In genomic region chrX:15737957-15738685, GRCh38 we compare ENCODE assay signal across 8 cellular contexts. TPM values are rescaled to one million over a fixed set of nuclear protein-coding genes. Genes with fewer than 3 reads are reported as not detected.
A peak's percentile ranks its signal among the peaks of the same experiment; 100 is the strongest.
DNase-seq lines count a peak whose midpoint lies in the region; ATAC-seq and TF ChIP-seq lines count a peak whose summit lies in the region.

A gene with protein sequence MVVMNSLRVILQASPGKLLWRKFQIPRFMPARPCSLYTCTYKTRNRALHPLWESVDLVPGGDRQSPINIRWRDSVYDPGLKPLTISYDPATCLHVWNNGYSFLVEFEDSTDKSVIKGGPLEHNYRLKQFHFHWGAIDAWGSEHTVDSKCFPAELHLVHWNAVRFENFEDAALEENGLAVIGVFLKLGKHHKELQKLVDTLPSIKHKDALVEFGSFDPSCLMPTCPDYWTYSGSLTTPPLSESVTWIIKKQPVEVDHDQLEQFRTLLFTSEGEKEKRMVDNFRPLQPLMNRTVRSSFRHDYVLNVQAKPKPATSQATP (plus strand): TSS chrX:15738270. CDS start chrX:15750024, 11,754 bp downstream.

- peak within 1 kb of the TSS; percentile 39 for H2AFZ ChIP-seq in hepatocyte

- H3K4me2 ChIP-seq in hepatocyte, result peak within 1 kb of the TSS; percentile 81

- DNase-seq in DMS153 treated with DMSO at 0.1 percent for 48 hours (lab: John Stamatoyannopoulos, UW; ENCODE audit: unreplicated experiment) (peak; percentile 72), LHCN-M2 (ENCODE audit: low read depth) (peak; percentile 61), astrocyte of the hippocampus (ENCODE audit: low read depth, low spot score) (peak; percentile 90), hepatocyte (ENCODE audit: low spot score) (peak; percentile 98), sciatic nerve (ENCODE audit: low spot score) (peak; percentile 97), NCI-H2171 treated with DMSO at 0.1 percent for 48 hours (lab: John Stamatoyannopoulos, UW) (no peak)

- 2% methylated on average over 34 of the region's 50 CpGs for WGBS in hepatocyte (ENCODE audit: low lambda C conversion rate, missing lambda C conversion rate)

- no peaks in the 10 kb centered on the region for H3K36me3 ChIP-seq in hepatocyte (replicated peaks; ENCODE audit: insufficient read depth, low read depth)

- H4K20me1 ChIP-seq in hepatocyte (ENCODE audit: insufficient read depth, poor library complexity, severe bottlenecking), result no peaks in the 10 kb centered on the region

- H3K4me3 ChIP-seq in hepatocyte, result peak within 1 kb of the TSS; percentile 43

- no peaks in the 10 kb centered on the region for H3K9me2 ChIP-seq in hepatocyte (replicated peaks; ENCODE audit: insufficient read depth)

- peak; percentile 4 for TF ChIP-seq CTCF in hepatocyte (IDR thresholded peaks at IDR 0.05; ENCODE audit: poor library complexity)

- peak within 1 kb of the TSS; percentile 69 for H3K27ac ChIP-seq in hepatocyte

- no peaks in the 10 kb centered on the region for H3K9me3 ChIP-seq in hepatocyte (ENCODE audit: low read depth)

- peaks cover 5% of the 10 kb centered on the region for H3K79me2 ChIP-seq in hepatocyte

- intact Hi-C loops in T-helper 2 cell treated with Interferon-gamma antibody and Interleukin-4, amounts not matched to agents 100 ng/mL and 5 ng/mL, for 36 hours (cut with micrococcal nuclease), result loop anchor here (1.0 kb wide), 4 partner anchors 13 to 116 kb away; partner anchors contain the start of genes AP1S2 and ZRSR2
- intact Hi-C loops in sciatic nerve (cut with DNase I), result no loop called here

- no peaks in the 10 kb centered on the region for H3K4me1 ChIP-seq in hepatocyte (ENCODE audit: insufficient read depth)

- no peaks in the 10 kb centered on the region for H3K27me3 ChIP-seq in hepatocyte

- ATAC-seq in GM21825 (IDR thresholded peaks at IDR 0.05; ENCODE audit: unreplicated experiment) (peak; percentile 95), sciatic nerve (peak; percentile 99)

RNA-seq across cellular contexts. Expression of the gene that starts here (rescaled TPM):
- total RNA-seq in LHCN-M2 (2014; rRNA removed) (18.4 and 29.7 TPM in 2 replicates), hepatocyte (10.5 and 11.1 TPM in 2 replicates), sciatic nerve (35.9 TPM)
- 6.8 TPM for polyA plus RNA-seq in LHCN-M2 (2012)
- 18.1 and 21.1 TPM in 2 replicates for total RNA-seq in T-helper 2 cell treated with Interferon-gamma antibody and Interleukin-4, amounts not matched to agents 100 ng/mL and 5 ng/mL, for 36 hours
- 6.8 and 7.7 TPM in 2 replicates for polyA plus RNA-seq in hepatocyte
